17 cellular contexts compared by ENCODE assay signal in genomic region chr2:48941908-48942307, GRCh38.
DNase-seq lines count a peak whose midpoint lies in the region; ATAC-seq, FAIRE-seq and TF ChIP-seq lines count a peak whose summit lies in the region.
"Had no signal": no experiment of that assay in that cellular context is flagged by ENCODE, and none has a peak within 500 bp of the region (broad histone marks: within the 10 kb centered on the region; RNA-seq: fewer than 3 reads in every experiment).

No MANE protein-coding gene starts in this region.

- H2BK20ac ChIP-seq in H1 (ENCODE audit: low read length) = no peak overlapping the region

- ATAC-seq in HG02759 (IDR thresholded peaks at IDR 0.05; ENCODE audit: unreplicated experiment) (peak; percentile 35), HG03045 (IDR thresholded peaks at IDR 0.05; ENCODE audit: unreplicated experiment) (no peak)
- ATAC-seq: HCT116 had no signal

- H3K27ac ChIP-seq in BLaER1 treated with 17β-estradiol and CSF1 and Interleukin-3, amounts not matched to agents 10 nM and 100 nM = peak overlapping the region in 6 of 11 experiments; percentile 52 to 78 (median 64); a peak in 7 of 22 replicates
- H3K27ac ChIP-seq in H1 (ENCODE audit: low read depth, low read length) (no peak overlapping the region), GM23248 (no peak overlapping the region)

- H2BK12ac ChIP-seq in H1 (ENCODE audit: low read depth, low read length) = no peak overlapping the region

- H3K9me3 ChIP-seq in BLaER1 treated with 17β-estradiol and CSF1 and Interleukin-3, amounts not matched to agents 10 nM and 100 nM (replicated peaks in 1 of 11) = no peaks in the 10 kb centered on the region
- no peaks in the 10 kb centered on the region for H3K9me3 ChIP-seq in H1 (ENCODE audit: insufficient read depth in 2 of 2, low read depth in 1 of 2, low read length in 1 of 2)
- H3K9me3 ChIP-seq in GM23248 (ENCODE audit: low read depth) = no peaks in the 10 kb centered on the region
- H3K9me3 ChIP-seq: Caco-2 had no signal

- H3K23me2 ChIP-seq in H1 (ENCODE audit: low read depth, low read length) = no peaks in the 10 kb centered on the region; the same call in 1 of the 2 replicates

- in situ Hi-C loops in GM23248 (cut with MboI) = loop anchor here (25.0 kb wide), 1 partner anchor 330 kb away; the partner anchor contains the start of gene GTF2A1L

- TF ChIP-seq POLR2A in H1 (IDR thresholded peaks at IDR 0.05; ENCODE audit: control extremely low read depth in 1 of 2, low read depth in 2 of 2, low read length in 2 of 2) = no peak

- H3K18ac ChIP-seq in H1 (ENCODE audit: extremely low read depth, low read length) = no peak overlapping the region

- no peak overlapping the region for H3K9ac ChIP-seq in BLaER1 treated with 17β-estradiol and CSF1 and Interleukin-3, amounts not matched to agents 10 nM and 100 nM
- H3K9ac ChIP-seq in H1 (replicated peaks in 1 of 4; ENCODE audit: extremely low read depth in 1 of 4, low read depth in 3 of 4, low read length in 3 of 4) (no peak overlapping the region), GM23248 (no peak overlapping the region)

- FAIRE-seq in H1 (lab: Jason Lieb, UNC) = no peak
- FAIRE-seq: A204.1, D721Med, G401.6, GM19239 had no signal

- no peaks in the 10 kb centered on the region for H4K20me1 ChIP-seq in BLaER1 treated with 17β-estradiol and CSF1 and Interleukin-3, amounts not matched to agents 10 nM and 100 nM
- no peaks in the 10 kb centered on the region for H4K20me1 ChIP-seq in H1 (replicated peaks in 1 of 2; ENCODE audit: control insufficient read depth in 1 of 2, insufficient read depth in 2 of 2, low read length in 2 of 2)
- H4K20me1 ChIP-seq in GM23248 (ENCODE audit: insufficient read depth) = no peaks in the 10 kb centered on the region

- H2BK120ac ChIP-seq in H1 (replicated peaks; ENCODE audit: low read depth, low read length) = no peak overlapping the region

- peaks cover 20 to 32% (median 22%) of the 10 kb centered on the region in 10 experiments for H3K4me1 ChIP-seq in BLaER1 treated with 17β-estradiol and CSF1 and Interleukin-3, amounts not matched to agents 10 nM and 100 nM
- H3K4me1 ChIP-seq in H1 (replicated peaks in 1 of 4; ENCODE audit: control insufficient read depth in 3 of 4, insufficient read depth in 4 of 4, low read length in 3 of 4) (0 out of 7 replicates have a peak, but pooled peaks cover 0 to 2% (median 0%) of the 10 kb centered on the region in 4 experiments), GM23248 (ENCODE audit: insufficient read depth) (no peaks in the 10 kb centered on the region)
- H3K4me1 ChIP-seq: Caco-2 had no signal

- no peak overlapping the region for H3K4me3 ChIP-seq in BLaER1 treated with 17β-estradiol and CSF1 and Interleukin-3, amounts not matched to agents 10 nM and 100 nM
- H3K4me3 ChIP-seq in H1 (ENCODE audit: extremely low read depth in 1 of 4, insufficient read depth in 2 of 4, low read depth in 3 of 4, low read length in 4 of 4) = no peak overlapping the region
- no peak overlapping the region for H3K4me3 ChIP-seq in GM23248

- H3K56ac ChIP-seq in H1 (replicated peaks; ENCODE audit: insufficient read length, low read depth, low read length) = no peak overlapping the region

- H3K4me2 ChIP-seq in BLaER1 treated with 17β-estradiol and CSF1 and Interleukin-3, amounts not matched to agents 10 nM and 100 nM = peak overlapping the region; percentile 23 to 73 (median 57); a peak in 19 of 22 replicates
- H3K4me2 ChIP-seq in H1 (ENCODE audit: insufficient read depth in 1 of 2, low read depth in 2 of 2, low read length in 2 of 2) (no peak overlapping the region), GM23248 (ENCODE audit: unreplicated experiment) (no peak overlapping the region)

- no peak overlapping the region for H3K4ac ChIP-seq in H1 (replicated peaks; ENCODE audit: insufficient read length, low read depth, low read length)

- no peak overlapping the region for H3K14ac ChIP-seq in H1 (ENCODE audit: insufficient read length)

- TF ChIP-seq RAD21 in H1 (IDR thresholded peaks at IDR 0.05 in 1 of 2, conservative IDR thresholded peaks at IDR 0.05 in 1 of 2; ENCODE audit: low read depth in 2 of 2, low read length in 2 of 2) = no peak

- no peak overlapping the region for H2BK5ac ChIP-seq in H1 (ENCODE audit: low read depth, low read length)

- H2BK15ac ChIP-seq in H1 (ENCODE audit: low read length) = no peak overlapping the region

- 96% methylated on average over 1 of the region's 1 CpG; no CpG with 5 or more reads in 1 of the 2 experiments for WGBS in H1 (ENCODE audit: extremely low coverage in 1 of 2, insufficient coverage in 1 of 2, insufficient read length in 1 of 2, insufficient replicate concordance in 2 of 2, low coverage in 1 of 2, low lambda C conversion rate in 2 of 2, missing lambda C conversion rate in 1 of 2), 2 experiments
- 0 to 4% methylated on average over 1 of the region's 1 CpG for WGBS in GM23248 (ENCODE audit: low coverage in 1 of 2, low lambda C conversion rate in 2 of 2, missing lambda C conversion rate in 2 of 2), 2 experiments

- H3K27me3 ChIP-seq in BLaER1 treated with 17β-estradiol and CSF1 and Interleukin-3, amounts not matched to agents 10 nM and 100 nM = no peaks in the 10 kb centered on the region
- H3K27me3 ChIP-seq in H1 (replicated peaks in 1 of 4; ENCODE audit: control insufficient read depth in 3 of 4, extremely low read depth in 1 of 4, insufficient read depth in 3 of 4, low read length in 3 of 4) (no peaks in the 10 kb centered on the region), GM23248 (replicated peaks; ENCODE audit: insufficient read depth) (peaks cover 11% of the 10 kb centered on the region; the same call in 1 of the 2 replicates)

- no peaks in the 10 kb centered on the region for H3F3A ChIP-seq in GM23248 (ENCODE audit: insufficient read depth)

- no peaks in the 10 kb centered on the region for H3K36me3 ChIP-seq in BLaER1 treated with 17β-estradiol and CSF1 and Interleukin-3, amounts not matched to agents 10 nM and 100 nM
- H3K36me3 ChIP-seq in H1 (ENCODE audit: control insufficient read depth in 2 of 4, insufficient read depth in 4 of 4, low read length in 3 of 4) (no peaks in the 10 kb centered on the region), GM23248 (ENCODE audit: low read depth) (no peaks in the 10 kb centered on the region)

- no peak overlapping the region for H2AK5ac ChIP-seq in H1 (ENCODE audit: low read depth, low read length)

- H4K5ac ChIP-seq in H1 (ENCODE audit: insufficient read length, low read depth, low read length) = no peak overlapping the region

- no peaks in the 10 kb centered on the region for H3K9me2 ChIP-seq in GM23248 (ENCODE audit: insufficient read depth)

- H2AFZ ChIP-seq in H1 (ENCODE audit: low read length) (peak overlapping the region; percentile 58; the same call in 1 of the 2 replicates), GM23248 (no peak overlapping the region)

- POLR2A ChIA-PET in H1 (lab: Charles Lee; ENCODE audit: partially characterized antibody) = no interaction called here

- no peaks in the 10 kb centered on the region for H3K79me2 ChIP-seq in H1 (ENCODE audit: control insufficient read depth in 1 of 2, insufficient read depth in 2 of 2, low read length in 2 of 2)
- no peaks in the 10 kb centered on the region for H3K79me2 ChIP-seq in GM23248 (ENCODE audit: insufficient read depth)

- no peak overlapping the region for H4K91ac ChIP-seq in H1 (replicated peaks; ENCODE audit: insufficient read length, low read length)

- TF ChIP-seq CTCF in H1 (IDR thresholded peaks at IDR 0.05; ENCODE audit: control extremely low read depth in 1 of 3, insufficient read depth in 1 of 3, low read depth in 1 of 3, low read length in 3 of 3) = no peak

- TF ChIP-seq EP300 in H1 (IDR thresholded peaks at IDR 0.05; ENCODE audit: borderline replicate concordance in 1 of 2, low read depth in 2 of 2, low read length in 2 of 2) = no peak

- no peak for DNase-seq in H1 (ENCODE audit: low read depth in 1 of 2, low spot score in 2 of 2)
- DNase-seq in inferior parietal cortex (ENCODE audit: extremely low spot score) = no peak
- no peak for DNase-seq in islet precursor cell
- no peak for DNase-seq in GM23248
- DNase-seq: C1 segment of cervical spinal cord; Caco-2; CD4-positive, alpha-beta T cell; H7; HFFc6 had no signal

- no peaks in the 10 kb centered on the region for H3K79me1 ChIP-seq in H1 (ENCODE audit: low read depth, low read length)

- H3K23ac ChIP-seq in H1 (ENCODE audit: insufficient read length) = no peak overlapping the region

- no peak overlapping the region for H4K8ac ChIP-seq in H1 (ENCODE audit: extremely low read depth, insufficient read depth, low read length)

- CTCF ChIA-PET in H1 (lab: Charles Lee; ENCODE audit: partially characterized antibody) = interaction anchor here (0.6 to 1.6 kb wide), 2 partner anchors 101 to 342 kb away, joined by 3 to 6 read pairs; no protein-coding TSS in a partner anchor

TF ChIP-seq in H1, 55 proteins besides CTCF, POLR2A, EP300 and RAD21:
- TF ChIP-seq FOSL1 (IDR thresholded peaks at IDR 0.05; ENCODE audit: insufficient read depth, low read depth, low read length) = no peak
- TF ChIP-seq GABPA (IDR thresholded peaks at IDR 0.05; ENCODE audit: borderline replicate concordance, insufficient read depth, low read length) = no peak
- TF ChIP-seq BRCA1 (IDR thresholded peaks at IDR 0.05; ENCODE audit: low read depth, low read length) = no peak
- TF ChIP-seq POLR2AphosphoS5 (IDR thresholded peaks at IDR 0.05; ENCODE audit: low read depth, low read length) = no peak
- TF ChIP-seq SIX5 (IDR thresholded peaks at IDR 0.05; ENCODE audit: low read depth, low read length) = no peak
- TF ChIP-seq EGR1 (IDR thresholded peaks at IDR 0.05; ENCODE audit: borderline replicate concordance, low read depth, low read length) = no peak
- TF ChIP-seq BACH1 (IDR thresholded peaks at IDR 0.05; ENCODE audit: low read length) = no peak
- no peak for TF ChIP-seq HDAC2 (IDR thresholded peaks at IDR 0.05; ENCODE audit: borderline replicate concordance in 1 of 2, low read depth in 2 of 2, low read length in 2 of 2)
- no peak for TF ChIP-seq TAF7 (optimal IDR thresholded peaks at IDR 0.05; ENCODE audit: borderline replicate concordance, low read depth, low read length)
- no peak for TF ChIP-seq TAF1 (IDR thresholded peaks at IDR 0.05; ENCODE audit: low read depth, low read length)
- no peak for TF ChIP-seq USF2 (IDR thresholded peaks at IDR 0.05; ENCODE audit: low read length)

Comparison
In these comparisons a context has a peak if more than half of its experiments do, and no peak if none do; other contexts are left out.
1. H3K27ac ChIP-seq: peak in BLaER1 treated with 17β-estradiol and CSF1 and Interleukin-3, amounts not matched to agents 10 nM and 100 nM (6 of 11); none in H1 (single experiment) and GM23248 (single experiment).
2. H3K4me2 ChIP-seq: peak in BLaER1 treated with 17β-estradiol and CSF1 and Interleukin-3, amounts not matched to agents 10 nM and 100 nM (11 of 11); none in H1 (0 of 2) and GM23248 (single experiment).